In genomic region chr5:111226556-111226955, GRCh38 we compare ENCODE assay signal across 16 cellular contexts. TPM values are rescaled to one million over a fixed set of nuclear protein-coding genes. Genes with fewer than 3 reads are reported as not detected.
DNase-seq lines count a peak whose midpoint lies in the region; ATAC-seq and TF ChIP-seq lines count a peak whose summit lies in the region.
"Had no signal": no experiment of that assay in that cellular context is flagged by ENCODE, and none has a peak within 500 bp of the region (broad histone marks: within the 10 kb centered on the region; RNA-seq: fewer than 3 reads in every experiment).

No MANE protein-coding gene starts in this region.

- DNase-seq in activated T-cell treated with anti-CD3 and anti-CD28 coated beads, Interleukin-2, amount 50 U/mL, for 72 hours: no peak
- DNase-seq in activated T-cell treated with anti-CD3 and anti-CD28 coated beads for 4 hours: no peak
- no peak for DNase-seq in activated naive CD8-positive, alpha-beta T cell treated with anti-CD3 and anti-CD28 coated beads, Interleukin-2, amount 50 U/mL, for 24 hours
- no peak for DNase-seq in stimulated activated naive CD8-positive, alpha-beta T cell treated with anti-CD3 and anti-CD28 coated beads, Interleukin-15, amount 100 ng/mL, for 72 hours
- no peak for DNase-seq in NCI-H2029 treated with DMSO at 0.1 percent for 48 hours (lab: John Stamatoyannopoulos, UW)
- DNase-seq in AG08395 (ENCODE audit: low spot score): no peak
- DNase-seq: central memory CD4-positive, alpha-beta T cell; endodermal cell; GDM1; NCI-H1105; NCI-H2171; NCI-H748 treated with DMSO at 0.1 percent for 48 hours had no signal

- H3K36me3 ChIP-seq in Loucy (ENCODE audit: insufficient read depth, low read length): no peaks in the 10 kb centered on the region

- peak overlapping the region; percentile 83 for H3K4me3 ChIP-seq in Loucy (ENCODE audit: low read length, poor library complexity, severe bottlenecking)
- H3K4me3 ChIP-seq: hepatocyte, K562 had no signal

- H2AFZ ChIP-seq in Loucy (ENCODE audit: low read length): no peak overlapping the region
- H2AFZ ChIP-seq: hepatocyte had no signal

- peak overlapping the region; percentile 98 to 100 for H3K4me3 Mint-ChIP-seq in activated T-cell treated with anti-CD3 and anti-CD28 coated beads, Interleukin-2, amount 50 U/mL, for 72 hours
- H3K4me3 Mint-ChIP-seq in activated naive CD8-positive, alpha-beta T cell treated with anti-CD3 and anti-CD28 coated beads, Interleukin-2, amount 50 U/mL, for 24 hours: peak overlapping the region; percentile 92
- peak overlapping the region; percentile 94 to 98 for H3K4me3 Mint-ChIP-seq in stimulated activated naive CD8-positive, alpha-beta T cell treated with anti-CD3 and anti-CD28 coated beads, Interleukin-15, amount 100 ng/mL, for 72 hours
- H3K4me3 Mint-ChIP-seq: endodermal cell had no signal

- no peak for TF ChIP-seq CTCF in Loucy (conservative IDR thresholded peaks at IDR 0.05; ENCODE audit: low read length)

- no peak for ATAC-seq in activated T-cell treated with anti-CD3 and anti-CD28 coated beads, Interleukin-2, amount 50 U/mL, for 72 hours (replicated peaks in 1 of 2)
- ATAC-seq in activated naive CD8-positive, alpha-beta T cell treated with anti-CD3 and anti-CD28 coated beads, Interleukin-2, amount 50 U/mL, for 24 hours: no peak
- ATAC-seq in stimulated activated naive CD8-positive, alpha-beta T cell treated with anti-CD3 and anti-CD28 coated beads, Interleukin-15, amount 100 ng/mL, for 72 hours: no peak
- ATAC-seq in HG03354 (IDR thresholded peaks at IDR 0.05; ENCODE audit: poor library complexity, severe bottlenecking, unreplicated experiment): no peak
- ATAC-seq: K562 had no signal

- H3K27ac Mint-ChIP-seq in activated T-cell treated with anti-CD3 and anti-CD28 coated beads, Interleukin-2, amount 50 U/mL, for 72 hours: peak overlapping the region; percentile 98
- peak overlapping the region; percentile 92 for H3K27ac Mint-ChIP-seq in activated naive CD8-positive, alpha-beta T cell treated with anti-CD3 and anti-CD28 coated beads, Interleukin-2, amount 50 U/mL, for 24 hours
- peak overlapping the region; percentile 49 to 94 for H3K27ac Mint-ChIP-seq in stimulated activated naive CD8-positive, alpha-beta T cell treated with anti-CD3 and anti-CD28 coated beads, Interleukin-15, amount 100 ng/mL, for 72 hours
- H3K27ac Mint-ChIP-seq: endodermal cell had no signal

- no peaks in the 10 kb centered on the region for H3K9me3 ChIP-seq in Loucy (ENCODE audit: insufficient read depth, low read depth, low read length)

- H3K9me2 ChIP-seq in Loucy (replicated peaks; ENCODE audit: low read depth, low read length): no peaks in the 10 kb centered on the region

- peaks cover 3% of the 10 kb centered on the region for H4K20me1 ChIP-seq in Loucy (ENCODE audit: insufficient read depth, low read length, poor library complexity, severe bottlenecking)

- peaks cover 57% of the 10 kb centered on the region for H3K4me1 ChIP-seq in Loucy (ENCODE audit: insufficient read depth, low read length, poor library complexity, severe bottlenecking)

- peaks cover 62% of the 10 kb centered on the region for H3K4me1 Mint-ChIP-seq in activated T-cell treated with anti-CD3 and anti-CD28 coated beads, Interleukin-2, amount 50 U/mL, for 72 hours (ENCODE audit: low read depth)
- peaks cover 54% of the 10 kb centered on the region for H3K4me1 Mint-ChIP-seq in activated naive CD8-positive, alpha-beta T cell treated with anti-CD3 and anti-CD28 coated beads, Interleukin-2, amount 50 U/mL, for 24 hours
- peaks cover 52% of the 10 kb centered on the region for H3K4me1 Mint-ChIP-seq in stimulated activated naive CD8-positive, alpha-beta T cell treated with anti-CD3 and anti-CD28 coated beads, Interleukin-15, amount 100 ng/mL, for 72 hours
- H3K4me1 Mint-ChIP-seq: endodermal cell had no signal

- H3K9me3 Mint-ChIP-seq in activated T-cell treated with anti-CD3 and anti-CD28 coated beads, Interleukin-2, amount 50 U/mL, for 72 hours: no peaks in the 10 kb centered on the region
- H3K9me3 Mint-ChIP-seq in activated naive CD8-positive, alpha-beta T cell treated with anti-CD3 and anti-CD28 coated beads, Interleukin-2, amount 50 U/mL, for 24 hours: no peaks in the 10 kb centered on the region
- H3K9me3 Mint-ChIP-seq in stimulated activated naive CD8-positive, alpha-beta T cell treated with anti-CD3 and anti-CD28 coated beads, Interleukin-15, amount 100 ng/mL, for 72 hours: no peaks in the 10 kb centered on the region
- H3K9me3 Mint-ChIP-seq: endodermal cell had no signal

- peaks cover 65% of the 10 kb centered on the region for H3K79me2 ChIP-seq in Loucy (ENCODE audit: insufficient read depth, low read length)
- H3K79me2 ChIP-seq: hepatocyte had no signal

- H3K9ac ChIP-seq in Loucy (ENCODE audit: low read depth, low read length, poor library complexity, severe bottlenecking): peak overlapping the region; percentile 76

- no peaks in the 10 kb centered on the region for H3K27me3 Mint-ChIP-seq in activated T-cell treated with anti-CD3 and anti-CD28 coated beads, Interleukin-2, amount 50 U/mL, for 72 hours (ENCODE audit: low read depth)
- H3K27me3 Mint-ChIP-seq in activated naive CD8-positive, alpha-beta T cell treated with anti-CD3 and anti-CD28 coated beads, Interleukin-2, amount 50 U/mL, for 24 hours: no peaks in the 10 kb centered on the region
- no peaks in the 10 kb centered on the region for H3K27me3 Mint-ChIP-seq in stimulated activated naive CD8-positive, alpha-beta T cell treated with anti-CD3 and anti-CD28 coated beads, Interleukin-15, amount 100 ng/mL, for 72 hours

- H3K27me3 ChIP-seq in Loucy (ENCODE audit: insufficient read depth, low read length, poor library complexity, severe bottlenecking): no peaks in the 10 kb centered on the region

- H3K36me3 Mint-ChIP-seq in activated T-cell treated with anti-CD3 and anti-CD28 coated beads, Interleukin-2, amount 50 U/mL, for 72 hours (ENCODE audit: insufficient read depth in 2 of 2): peaks cover 8 to 21% of the 10 kb centered on the region in 2 donors
- H3K36me3 Mint-ChIP-seq in activated naive CD8-positive, alpha-beta T cell treated with anti-CD3 and anti-CD28 coated beads, Interleukin-2, amount 50 U/mL, for 24 hours (ENCODE audit: low read depth): peaks cover 5% of the 10 kb centered on the region

- H3F3A ChIP-seq in Loucy (ENCODE audit: low read depth): peaks cover 8% of the 10 kb centered on the region; the same call in 1 of the 2 replicates

- peak overlapping the region; percentile 96 for H3K4me2 ChIP-seq in Loucy (ENCODE audit: low read depth, low read length, poor library complexity, severe bottlenecking)

RNA-seq across cellular contexts. Expression of gene CAMK4, which starts 2.4 kb away (rescaled TPM):
- total RNA-seq in activated T-cell treated with anti-CD3 and anti-CD28 coated beads, Interleukin-2, amount 50 U/mL, for 72 hours: 10 to 100 TPM; 56.1 to 96.0 TPM
